In the genomic region with DNA sequence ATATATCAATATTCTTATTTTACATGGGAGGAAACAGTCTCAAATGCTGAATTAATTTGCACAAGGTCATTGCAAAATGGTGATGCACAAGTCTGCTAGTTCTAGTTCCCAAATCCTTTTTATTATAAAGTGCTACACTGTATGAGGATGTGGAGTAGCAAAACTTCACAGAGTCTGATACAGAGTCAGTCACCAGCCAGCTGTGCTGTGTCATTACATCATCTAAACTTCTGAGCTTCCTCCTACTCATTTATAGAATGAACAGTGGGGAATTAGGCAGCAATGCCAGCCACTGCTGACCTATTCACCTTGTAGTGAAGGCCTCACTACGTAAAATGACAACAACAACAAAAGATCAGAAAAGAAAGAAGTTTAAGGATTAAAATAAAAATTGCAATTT, we compare ENCODE assay signal across 10 cellular contexts.
DNase-seq lines count a peak whose midpoint lies in the region; ATAC-seq and TF ChIP-seq lines count a peak whose summit lies in the region.
"Had no signal": no experiment of that assay in that cellular context is flagged by ENCODE, and none has a peak within 500 bp of the region (broad histone marks: within the 10 kb centered on the region; RNA-seq: fewer than 3 reads in every experiment).

No MANE protein-coding gene starts in this region.

- H3K4me1 ChIP-seq in Peyer's patch = no peaks in the 10 kb centered on the region

- H3K36me3 ChIP-seq in Peyer's patch = no peaks in the 10 kb centered on the region

- ATAC-seq in GM19452 (IDR thresholded peaks at IDR 0.05; ENCODE audit: unreplicated experiment) (peak; percentile 75), HG03442 (IDR thresholded peaks at IDR 0.05; ENCODE audit: unreplicated experiment) (peak; percentile 85)

- H3K27ac ChIP-seq in Peyer's patch = no peak overlapping the region

- H3K4me3 ChIP-seq in cardiac fibroblast (replicated peaks in 1 of 2; ENCODE audit: low read depth in 2 of 2, low read length in 2 of 2) (no peak overlapping the region), Peyer's patch (no peak overlapping the region)

- no peaks in the 10 kb centered on the region for H3K9me3 ChIP-seq in Peyer's patch

- DNase-seq in CD1c-positive myeloid dendritic cell (ENCODE audit: extremely low spot score) = peak; percentile 72
- peak; percentile 55 to 59 for DNase-seq in cardiac fibroblast (ENCODE audit: low read depth in 2 of 2)
- no peak for DNase-seq in NK-92 (lab: John Stamatoyannopoulos, UW; ENCODE audit: unreplicated experiment)
- no peak for DNase-seq in NCI-H82 treated with DMSO at 0.1 percent for 48 hours (lab: John Stamatoyannopoulos, UW; ENCODE audit: unreplicated experiment)
- no peak for DNase-seq in Peyer's patch
- no peak for DNase-seq in SW 1271 (lab: John Stamatoyannopoulos, UW)
- DNase-seq: amygdala, glutamatergic neuron had no signal

- H3K27me3 ChIP-seq in Peyer's patch = no peaks in the 10 kb centered on the region

- TF ChIP-seq CTCF in cardiac fibroblast (IDR thresholded peaks at IDR 0.05; ENCODE audit: low read depth, low read length) (no peak), Peyer's patch (IDR thresholded peaks at IDR 0.05) (no peak)

- no peak for TF ChIP-seq POLR2A in Peyer's patch (IDR thresholded peaks at IDR 0.05)

Comparison
In these comparisons a context has a peak if more than half of its experiments do, and no peak if none do; other contexts are left out.
1. DNase-seq: peak in CD1c-positive myeloid dendritic cell (single experiment) and cardiac fibroblast (2 of 2); none in NK-92 (single experiment), NCI-H82 treated with DMSO at 0.1 percent for 48 hours (single experiment), Peyer's patch (0 of 3) and SW 1271 (0 of 2).